8 cellular contexts compared by ENCODE assay signal in genomic region chr1:162069334-162070093, GRCh38. TPM values are rescaled to one million over a fixed set of nuclear protein-coding genes. Genes with fewer than 3 reads are reported as not detected.
DNase-seq lines count a peak whose midpoint lies in the region; ATAC-seq and TF ChIP-seq lines count a peak whose summit lies in the region.

Gene NOS1AP, plus strand, starts transcription at chr1:162069691. Its CDS starts 487 bp downstream, at chr1:162070178.

- peak within 1 kb of the TSS; percentile 98 for H3K4me2 ChIP-seq in PC-3 (ENCODE audit: low read length)

- H3K36me3 Mint-ChIP-seq in Caco-2 (ENCODE audit: insufficient read depth, unreplicated experiment) = no peaks in the 10 kb centered on the region
- no peaks in the 10 kb centered on the region for H3K36me3 Mint-ChIP-seq in natural killer cell treated with Interleukin-12 subunit alpha and Interleukin-12 subunit beta and Interleukin-15 and Interleukin-18, amount 100 ng/mL, for 72 hours

- H3K27ac ChIP-seq in PC-3 (ENCODE audit: low read length) = no peak within 1 kb of the TSS

- H3K4me3 Mint-ChIP-seq in Caco-2 (ENCODE audit: unreplicated experiment) = peak within 1 kb of the TSS; percentile 77
- H3K4me3 Mint-ChIP-seq in natural killer cell treated with Interleukin-12 subunit alpha and Interleukin-12 subunit beta and Interleukin-15 and Interleukin-18, amount 100 ng/mL, for 72 hours = peak within 1 kb of the TSS; percentile 62

- BruUV-seq in Caco-2 (replicated peaks; lab: Mats Ljungman, UMichigan) = no TSS peak
- BruUV-seq in PC-3 (replicated peaks; lab: Mats Ljungman, UMichigan) = no TSS peak

- no peaks in the 10 kb centered on the region for H3K9me2 ChIP-seq in PC-3 (replicated peaks; ENCODE audit: low read length)

- peaks cover 11% of the 10 kb centered on the region for H3K4me1 Mint-ChIP-seq in Caco-2 (ENCODE audit: low read depth, unreplicated experiment)
- peaks cover 0 to 4% of the 10 kb centered on the region in 2 donors for H3K4me1 Mint-ChIP-seq in natural killer cell treated with Interleukin-12 subunit alpha and Interleukin-12 subunit beta and Interleukin-15 and Interleukin-18, amount 100 ng/mL, for 72 hours (ENCODE audit: low read depth in 2 of 2)

- CTCF ChIA-PET in Caco-2 (lab: Charles Lee) = no interaction called here
- CTCF ChIA-PET in PC-3 (lab: Charles Lee) = interaction anchor here (0.6 kb wide), 1 partner anchor 144 kb away, joined by 4 read pairs; no protein-coding TSS in a partner anchor

- H3K9me3 ChIP-seq in Caco-2 (no peaks in the 10 kb centered on the region), PC-3 (ENCODE audit: low read length) (no peaks in the 10 kb centered on the region)

- H3K27me3 Mint-ChIP-seq in Caco-2 (ENCODE audit: insufficient read depth, unreplicated experiment) = no peaks in the 10 kb centered on the region
- peaks cover 30 to 49% of the 10 kb centered on the region in 2 donors for H3K27me3 Mint-ChIP-seq in natural killer cell treated with Interleukin-12 subunit alpha and Interleukin-12 subunit beta and Interleukin-15 and Interleukin-18, amount 100 ng/mL, for 72 hours

- H4K20me1 ChIP-seq in PC-3 (ENCODE audit: low read length) = no peaks in the 10 kb centered on the region

- peak within 1 kb of the TSS; percentile 98 for H2AFZ ChIP-seq in PC-3 (ENCODE audit: low read length)

- H3K9ac ChIP-seq in PC-3 (ENCODE audit: low read length) = peak within 1 kb of the TSS; percentile 62

- H3F3A ChIP-seq in PC-3 (ENCODE audit: low read length, unreplicated experiment) = no peaks in the 10 kb centered on the region

- POLR2A ChIA-PET in Caco-2 (lab: Charles Lee) = interaction anchor here (1.0 kb wide), 1 partner anchor 38 kb away, joined by 5 read pairs; no protein-coding TSS in a partner anchor
- POLR2A ChIA-PET in PC-3 (lab: Charles Lee; ENCODE audit: unreplicated experiment) = no interaction called here

- H3K4me1 ChIP-seq in Caco-2 (0 out of 2 replicates have a peak, but pooled peaks cover 5% of the 10 kb centered on the region), PC-3 (ENCODE audit: insufficient read depth, low read length) (peaks cover 19% of the 10 kb centered on the region)

- H3K36me3 ChIP-seq in Caco-2 (ENCODE audit: control insufficient read depth, insufficient read depth, low read length) (no peaks in the 10 kb centered on the region), PC-3 (ENCODE audit: low read depth, low read length) (peaks cover 2% of the 10 kb centered on the region; the same call in 1 of the 2 replicates)

- H3K9me3 Mint-ChIP-seq in Caco-2 (ENCODE audit: unreplicated experiment) = no peaks in the 10 kb centered on the region
- no peaks in the 10 kb centered on the region for H3K9me3 Mint-ChIP-seq in natural killer cell treated with Interleukin-12 subunit alpha and Interleukin-12 subunit beta and Interleukin-15 and Interleukin-18, amount 100 ng/mL, for 72 hours

- no peaks in the 10 kb centered on the region; the same call in 1 of the 2 replicates for H3K27me3 ChIP-seq in Caco-2 (replicated peaks; ENCODE audit: control insufficient read depth, insufficient read depth, low read length)
- no peaks in the 10 kb centered on the region for H3K27me3 ChIP-seq in PC-3 (ENCODE audit: low read length)

- TF ChIP-seq CTCF in Caco-2 (IDR thresholded peaks at IDR 0.05; ENCODE audit: insufficient read depth in 1 of 2, low read depth in 1 of 2, low read length in 1 of 2, severe bottlenecking in 1 of 2, unreplicated experiment in 1 of 2) (no peak), PC-3 (conservative IDR thresholded peaks at IDR 0.05; ENCODE audit: low read depth, low read length) (no peak), fibroblast of mammary gland (conservative IDR thresholded peaks at IDR 0.05; ENCODE audit: control insufficient read depth, insufficient read depth, low read depth, low read length) (no peak)

- H3K27ac Mint-ChIP-seq in Caco-2 (ENCODE audit: unreplicated experiment) = peak within 1 kb of the TSS; percentile 57
- H3K27ac Mint-ChIP-seq in natural killer cell treated with Interleukin-12 subunit alpha and Interleukin-12 subunit beta and Interleukin-15 and Interleukin-18, amount 100 ng/mL, for 72 hours = no peak within 1 kb of the TSS

- peaks cover 9% of the 10 kb centered on the region for H3K79me2 ChIP-seq in PC-3 (ENCODE audit: low read length)

- H3K4me3 ChIP-seq in Caco-2 (ENCODE audit: low read depth, low read length) = peak within 1 kb of the TSS; percentile 74
- H3K4me3 ChIP-seq in PC-3 (ENCODE audit: low read length) = peak within 1 kb of the TSS; percentile 86
- H3K4me3 ChIP-seq in fibroblast of mammary gland (ENCODE audit: control insufficient read depth, low read depth, low read length) = peak within 1 kb of the TSS; percentile 44

- intact Hi-C loops in Caco-2 (cut with micrococcal nuclease; ENCODE audit: unreplicated experiment) (loop anchor here (10.0 kb wide), 1 partner anchor 65 kb away; no protein-coding TSS in a partner anchor), PC-3 (cut with micrococcal nuclease) (loop anchor here (2.0 kb wide), 2 partner anchors 67 to 109 kb away; no protein-coding TSS in a partner anchor)

- DNase-seq in Caco-2 = peak; percentile 79 to 89
- DNase-seq in HT1080 (ENCODE audit: low read depth) = peak; percentile 57
- peak; percentile 88 for DNase-seq in PC-3
- peak; percentile 82 to 88 for DNase-seq in activated T-cell treated with anti-CD3 and anti-CD28 coated beads, Interleukin-2, amount 50 U/mL, for 48 hours
- DNase-seq in fibroblast of mammary gland (ENCODE audit: low read depth) = peak; percentile 14
- peak; percentile 80 for DNase-seq in natural killer cell treated with Interleukin-12 subunit alpha and Interleukin-12 subunit beta and Interleukin-15 and Interleukin-18, amount 100 ng/mL, for 72 hours (ENCODE audit: low spot score)
- DNase-seq in stimulated activated naive CD4-positive, alpha-beta T cell treated with Interleukin-2 at 50 U/mL for 16 hours (lab: John Stamatoyannopoulos, UW) = peak; percentile 72

- ATAC-seq in GM21390 (IDR thresholded peaks at IDR 0.05; ENCODE audit: unreplicated experiment) (peak; percentile 99), PC-3 (peak; percentile 94)
- ATAC-seq in natural killer cell treated with Interleukin-12 subunit alpha and Interleukin-12 subunit beta and Interleukin-15 and Interleukin-18, amount 100 ng/mL, for 72 hours = peak; percentile 99

RNA-seq across cellular contexts. Expression of gene NOS1AP, which starts in this region (rescaled TPM):
- 5.5 and 6.1 TPM in 2 replicates for total RNA-seq in Caco-2 (2022)
- total RNA-seq in HT1080 (2014; rRNA removed; shearing (Covaris generic)) = 0.37 and 1.8 TPM in 2 replicates
- 1.0 and 1.2 TPM in 2 replicates for polyA plus RNA-seq in HT1080 (2015; cell fraction: cytosol; rRNA removed)
- 2.3 and 2.8 TPM in 2 replicates for polyA plus RNA-seq in HT1080 (2015; cell fraction: nucleus; rRNA removed)
- total RNA-seq in PC-3 (2014; rRNA removed) = 1.6 and 2.6 TPM in 2 replicates
- total RNA-seq in natural killer cell treated with Interleukin-12 subunit alpha and Interleukin-12 subunit beta and Interleukin-15 and Interleukin-18, amount 100 ng/mL, for 72 hours = under 1 TPM in 1 of 2 donors, not detected in 1; 0.12 TPM

Comparison
In these comparisons a context has a peak if more than half of its experiments do, and no peak if none do; other contexts are left out.
1. Peak in DNase-seq and ATAC-seq in natural killer cell treated with Interleukin-12 subunit alpha and Interleukin-12 subunit beta and Interleukin-15 and Interleukin-18, amount 100 ng/mL, for 72 hours; RNA of the gene not detected or under 1 TPM.
2. DNase-seq: peak in every context shown above with its lines; median percentile 88 in PC-3; 85 in activated T-cell treated with anti-CD3 and anti-CD28 coated beads, Interleukin-2, amount 50 U/mL, for 48 hours; 84 in Caco-2; 80 in natural killer cell treated with Interleukin-12 subunit alpha and Interleukin-12 subunit beta and Interleukin-15 and Interleukin-18, amount 100 ng/mL, for 72 hours; 72 in stimulated activated naive CD4-positive, alpha-beta T cell treated with Interleukin-2 at 50 U/mL for 16 hours; 57 in HT1080; 14 in fibroblast of mammary gland.